17 cellular contexts compared by ENCODE assay signal in genomic region chr1:233496940-233497456, GRCh38.
DNase-seq lines count a peak whose midpoint lies in the region; ATAC-seq, FAIRE-seq and TF ChIP-seq lines count a peak whose summit lies in the region.
"Had no signal": no experiment of that assay in that cellular context is flagged by ENCODE, and none has a peak within 500 bp of the region (broad histone marks: within the 10 kb centered on the region; RNA-seq: fewer than 3 reads in every experiment).

No MANE protein-coding gene starts in this region.

- peaks cover 12% of the 10 kb centered on the region for H3K36me3 Mint-ChIP-seq in dendritic cell treated with granulocyte-macrophage colony-stimulating factor and Interleukin-4, amounts not matched to agents 40 ng/mL and 50 ng/mL, for 4 days (ENCODE audit: low read depth)
- H3K36me3 Mint-ChIP-seq: CD4-positive, CD25-positive, alpha-beta regulatory T cell; CD8-positive, alpha-beta T cell had no signal

- in situ Hi-C loops in transverse colon (cut with MboI; ENCODE audit: low pct_ligation_motif_present in 1 of 4, low pct_unique_long_range_greater_than_20kb in 1 of 4, low sequenced_read_pairs in 3 of 4): no loop called here

- DNase-seq in CD1c-positive myeloid dendritic cell (ENCODE audit: extremely low spot score) (peak; percentile 87), GM12891 (ENCODE audit: insufficient read length, low spot score) (no peak), HuH-7.5 (ENCODE audit: low spot score) (no peak), transverse colon (no peak)
- DNase-seq: C1 segment of cervical spinal cord; Caco-2; CD4-positive, CD25-positive, alpha-beta regulatory T cell; CD8-positive, alpha-beta T cell; DMS153; DND-41; H9 had no signal

- WGBS in transverse colon (ENCODE audit: low coverage in 1 of 2), 2 donors: 66 to 95% methylated on average over 2 of the region's 2 CpGs

- H3K4me3 ChIP-seq in transverse colon: no peak overlapping the region
- H3K4me3 ChIP-seq: GM23338 had no signal

- H3K9me3 Mint-ChIP-seq in dendritic cell treated with granulocyte-macrophage colony-stimulating factor and Interleukin-4, amounts not matched to agents 40 ng/mL and 50 ng/mL, for 4 days: peaks cover 11% of the 10 kb centered on the region
- H3K9me3 Mint-ChIP-seq: CD8-positive, alpha-beta T cell had no signal

- no peaks in the 10 kb centered on the region for H3K27me3 Mint-ChIP-seq in dendritic cell treated with granulocyte-macrophage colony-stimulating factor and Interleukin-4, amounts not matched to agents 40 ng/mL and 50 ng/mL, for 4 days

- FAIRE-seq in GM12891 (lab: Jason Lieb, UNC): peak; percentile 40
- FAIRE-seq: G401.6, GM19239 had no signal

- H3K36me3 ChIP-seq in transverse colon: no peaks in the 10 kb centered on the region

- peaks cover 17% of the 10 kb centered on the region for H3K4me1 Mint-ChIP-seq in dendritic cell treated with granulocyte-macrophage colony-stimulating factor and Interleukin-4, amounts not matched to agents 40 ng/mL and 50 ng/mL, for 4 days (ENCODE audit: low read depth)
- H3K4me1 Mint-ChIP-seq: CD4-positive, CD25-positive, alpha-beta regulatory T cell had no signal

- H3K4me3 Mint-ChIP-seq in dendritic cell treated with granulocyte-macrophage colony-stimulating factor and Interleukin-4, amounts not matched to agents 40 ng/mL and 50 ng/mL, for 4 days: no peak overlapping the region
- H3K4me3 Mint-ChIP-seq: CD4-positive, CD25-positive, alpha-beta regulatory T cell; CD8-positive, alpha-beta T cell; GM23338; H9 had no signal

- no peak for ATAC-seq in GM19351 (IDR thresholded peaks at IDR 0.05; ENCODE audit: unreplicated experiment)
- ATAC-seq: CD8-positive, alpha-beta T cell; GM23338; HCT116 had no signal

- TF ChIP-seq CTCF in transverse colon (IDR thresholded peaks at IDR 0.05): no peak

- intact Hi-C loops in dendritic cell treated with granulocyte-macrophage colony-stimulating factor and Interleukin-4, amounts not matched to agents 40 ng/mL and 50 ng/mL, for 4 days (cut with micrococcal nuclease): no loop called here
- intact Hi-C loops in transverse colon (cut with DNase I; ENCODE audit: low total_unique reads): no loop called here

- H3K27ac ChIP-seq in transverse colon: no peak overlapping the region

- no peaks in the 10 kb centered on the region for H3K27me3 ChIP-seq in transverse colon

- no peaks in the 10 kb centered on the region for H3K9me3 ChIP-seq in transverse colon
- H3K9me3 ChIP-seq: Caco-2 had no signal

- no peak for TF ChIP-seq EP300 in transverse colon (IDR thresholded peaks at IDR 0.05; ENCODE audit: low read depth)

- TF ChIP-seq POLR2A in GM12891 (IDR thresholded peaks at IDR 0.05; ENCODE audit: low read depth, low read length) (no peak), transverse colon (IDR thresholded peaks at IDR 0.05) (no peak)

- H3K4me1 ChIP-seq in transverse colon: no peaks in the 10 kb centered on the region
- H3K4me1 ChIP-seq: Caco-2 had no signal

- peak overlapping the region; percentile 92 for H3K27ac Mint-ChIP-seq in dendritic cell treated with granulocyte-macrophage colony-stimulating factor and Interleukin-4, amounts not matched to agents 40 ng/mL and 50 ng/mL, for 4 days
- H3K27ac Mint-ChIP-seq: CD4-positive, CD25-positive, alpha-beta regulatory T cell; CD8-positive, alpha-beta T cell; GM23338; H9 had no signal

TF ChIP-seq in GM12891, 5 proteins besides CTCF, POLR2A, EP300 and RAD21:
- TF ChIP-seq POU2F2 (IDR thresholded peaks at IDR 0.05; ENCODE audit: low read depth, low read length): no peak
- no peak for TF ChIP-seq SPI1 (IDR thresholded peaks at IDR 0.05; ENCODE audit: low read depth, low read length)
- TF ChIP-seq POLR2AphosphoS5 (IDR thresholded peaks at IDR 0.05; ENCODE audit: low read depth, low read length): no peak
- no peak for TF ChIP-seq TAF1 (IDR thresholded peaks at IDR 0.05; ENCODE audit: low read depth, low read length)
- TF ChIP-seq PAX5 (IDR thresholded peaks at IDR 0.05; ENCODE audit: insufficient read depth, low read length, severe bottlenecking): no peak
